In genomic region chr3:41304603-41305002, GRCh38 we compare ENCODE assay signal across 13 cellular contexts.
DNase-seq lines count a peak whose midpoint lies in the region; ATAC-seq, FAIRE-seq and TF ChIP-seq lines count a peak whose summit lies in the region.
"Had no signal": no experiment of that assay in that cellular context is flagged by ENCODE, and none has a peak within 500 bp of the region (broad histone marks: within the 10 kb centered on the region; RNA-seq: fewer than 3 reads in every experiment).

No MANE protein-coding gene starts in this region.

- CTCF ChIA-PET in HepG2 (lab: Yijun Ruan, JAX; ENCODE audit: low intra/inter-chr PET ratio, low total read pairs) = no interaction called here

- no peak overlapping the region for H2AFZ ChIP-seq in HepG2 (ENCODE audit: low read length)

- TF ChIP-seq CTCF in right lobe of liver (IDR thresholded peaks at IDR 0.05) = no peak
- TF ChIP-seq CTCF in HepG2 (CRISPR knock-in tag; IDR thresholded peaks at IDR 0.05) = no peak
- TF ChIP-seq CTCF in brain (conservative IDR thresholded peaks at IDR 0.05) = no peak
- TF ChIP-seq CTCF in heart right ventricle (IDR thresholded peaks at IDR 0.05) = no peak
- TF ChIP-seq CTCF in thyroid gland (IDR thresholded peaks at IDR 0.05) = no peak

- H3K9me3 ChIP-seq in right lobe of liver (no peaks in the 10 kb centered on the region), HepG2 (ENCODE audit: low read length) (no peaks in the 10 kb centered on the region), heart right ventricle (no peaks in the 10 kb centered on the region), thyroid gland (no peaks in the 10 kb centered on the region)
- H3K9me3 ChIP-seq: esophagus squamous epithelium, neutrophil had no signal

- TF ChIP-seq EP300 in HepG2 (IDR thresholded peaks at IDR 0.05; ENCODE audit: low read depth in 2 of 2, low read length in 2 of 2) (no peak), HepG2 (CRISPR knock-in tag; IDR thresholded peaks at IDR 0.05; ENCODE audit: borderline replicate concordance) (no peak)

- peaks cover 3% of the 10 kb centered on the region for H3K27me3 Mint-ChIP-seq in brain

- BruUV-seq in HepG2 (replicated peaks; lab: Mats Ljungman, UMichigan) = no TSS peak

- peak overlapping the region in 4 of 5 experiments; percentile 36 to 77 (median 66) for H3K27ac Mint-ChIP-seq in brain
- H3K27ac Mint-ChIP-seq: activated T-helper 1 cell treated with anti-CD3 and anti-CD28 coated beads, Interleukin-12 subunit alpha, Interleukin-12 subunit beta, Interleukin-2, Interleukin-4 antibody, amounts not matched to agents 30 ng/mL and 10 ng/mL and 1 ng/mL, durations not matched to agents 14 hours and 24 hours and 36 hours had no signal

- H4K20me1 ChIP-seq in HepG2 (ENCODE audit: insufficient read depth, low read length) = no peaks in the 10 kb centered on the region

- no peaks in the 10 kb centered on the region for H3K79me2 ChIP-seq in HepG2 (ENCODE audit: insufficient read depth, low read length)

- 89% methylated on average over 1 of the region's 2 CpGs for WGBS in right lobe of liver (ENCODE audit: insufficient coverage, low coverage, low lambda C conversion rate, missing lambda C conversion rate)
- 93% methylated on average over 1 of the region's 2 CpGs for WGBS in HepG2 (ENCODE audit: low lambda C conversion rate)
- 7 to 17% methylated on average over 2 of the region's 2 CpGs for WGBS in heart right ventricle, 2 donors
- WGBS in thyroid gland, 2 donors = 62 to 64% methylated on average over 2 of the region's 2 CpGs

- FAIRE-seq in HepG2 (lab: Jason Lieb, UNC) = no peak

- H3K4me3 ChIP-seq in right lobe of liver (no peak overlapping the region), HepG2 (replicated peaks in 1 of 3; ENCODE audit: insufficient read depth in 1 of 3, low read depth in 2 of 3, low read length in 3 of 3) (no peak overlapping the region), heart right ventricle (no peak overlapping the region), thyroid gland (replicated peaks in 1 of 3) (no peak overlapping the region)
- H3K4me3 ChIP-seq: esophagus squamous epithelium had no signal

- peak overlapping the region in 1 of 5 experiments; percentile 3 for H3K4me3 Mint-ChIP-seq in brain
- H3K4me3 Mint-ChIP-seq: activated T-helper 1 cell treated with anti-CD3 and anti-CD28 coated beads, Interleukin-12 subunit alpha, Interleukin-12 subunit beta, Interleukin-2, Interleukin-4 antibody, amounts not matched to agents 30 ng/mL and 10 ng/mL and 1 ng/mL, durations not matched to agents 14 hours and 24 hours and 36 hours had no signal

- in situ Hi-C loops in HepG2 (cut with HindIII; ENCODE audit: extremely low pct_ligation_motif_present, low pct_unique_long_range_greater_than_20kb) = no loop called here

- H3K9me3 Mint-ChIP-seq in brain = peaks cover 0 to 6% (median 3%) of the 10 kb centered on the region in 5 experiments
- H3K9me3 Mint-ChIP-seq: activated T-helper 1 cell treated with anti-CD3 and anti-CD28 coated beads, Interleukin-12 subunit alpha, Interleukin-12 subunit beta, Interleukin-2, Interleukin-4 antibody, amounts not matched to agents 30 ng/mL and 10 ng/mL and 1 ng/mL, durations not matched to agents 14 hours and 24 hours and 36 hours had no signal

- peak; percentile 43 to 96 (median 50) for ATAC-seq in right lobe of liver
- no peak for ATAC-seq in HepG2
- peak; percentile 43 to 88 (median 72) for ATAC-seq in heart right ventricle
- no peak for ATAC-seq in GM19328 (IDR thresholded peaks at IDR 0.05; ENCODE audit: unreplicated experiment)

- DNase-seq in right lobe of liver = peak in 1 of 3 donors; percentile 28
- DNase-seq in HepG2 (ENCODE audit: low spot score) = no peak
- peak in 1 of 2 donors; percentile 55 for DNase-seq in heart right ventricle
- peak; percentile 39 to 60 for DNase-seq in thyroid gland
- DNase-seq in NCI-H2107 (lab: John Stamatoyannopoulos, UW) = no peak
- DNase-seq in DMS53 (lab: John Stamatoyannopoulos, UW) = no peak
- DNase-seq: activated CD4-positive, alpha-beta T cell treated with anti-CD3 and anti-CD28 coated beads for 4 hours; esophagus squamous epithelium had no signal

- H3K27me3 ChIP-seq in right lobe of liver (no peaks in the 10 kb centered on the region), HepG2 (ENCODE audit: control insufficient read depth in 1 of 2, insufficient read depth in 2 of 2, low read length in 2 of 2) (no peaks in the 10 kb centered on the region), heart right ventricle (no peaks in the 10 kb centered on the region), thyroid gland (no peaks in the 10 kb centered on the region)
- H3K27me3 ChIP-seq: esophagus squamous epithelium, neutrophil had no signal

- intact Hi-C loops in right lobe of liver (cut with DNase I) = no loop called here
- intact Hi-C loops in HepG2 (cut with micrococcal nuclease; ENCODE audit: unreplicated experiment) = no loop called here
- intact Hi-C loops in heart right ventricle (cut with DNase I) = no loop called here
- intact Hi-C loops in thyroid gland (cut with DNase I) = no loop called here

- POLR2A ChIA-PET in HepG2 (lab: Yijun Ruan, JAX) = no interaction called here

- H3K36me3 Mint-ChIP-seq in brain = no peaks in the 10 kb centered on the region

- H3K36me3 ChIP-seq in right lobe of liver = no peaks in the 10 kb centered on the region
- no peaks in the 10 kb centered on the region for H3K36me3 ChIP-seq in HepG2 (replicated peaks in 1 of 2; ENCODE audit: control insufficient read depth in 1 of 2, insufficient read depth in 2 of 2, low read length in 2 of 2)
- H3K36me3 ChIP-seq in heart right ventricle = no peaks in the 10 kb centered on the region
- no peaks in the 10 kb centered on the region for H3K36me3 ChIP-seq in thyroid gland
- H3K36me3 ChIP-seq: esophagus squamous epithelium, neutrophil had no signal

- TF ChIP-seq POLR2A in right lobe of liver (IDR thresholded peaks at IDR 0.05) = no peak
- TF ChIP-seq POLR2A in HepG2 (IDR thresholded peaks at IDR 0.05; ENCODE audit: insufficient read depth in 1 of 2, low read depth in 2 of 2, low read length in 2 of 2) = no peak
- TF ChIP-seq POLR2A in thyroid gland (IDR thresholded peaks at IDR 0.05) = no peak

- H3K4me1 ChIP-seq in right lobe of liver (peaks cover 0 to 10% (median 0%) of the 10 kb centered on the region in 4 donors), HepG2 (ENCODE audit: insufficient read depth, low read length) (peaks cover 17% of the 10 kb centered on the region), heart right ventricle (peaks cover 0 to 13% (median 8%) of the 10 kb centered on the region in 9 donors), thyroid gland (peaks cover 8 to 11% of the 10 kb centered on the region in 2 donors)

- H3K27ac ChIP-seq in right lobe of liver = no peak overlapping the region
- no peak overlapping the region for H3K27ac ChIP-seq in HepG2 (ENCODE audit: extremely low read length, insufficient read depth, low read length)
- H3K27ac ChIP-seq in heart right ventricle = no peak overlapping the region
- H3K27ac ChIP-seq in thyroid gland = peak overlapping the region in 1 of 3 donors; percentile 26
- H3K27ac ChIP-seq: esophagus squamous epithelium, HL-60, neutrophil had no signal

- H3K4me1 Mint-ChIP-seq in brain = peaks cover 26% of the 10 kb centered on the region

- H3K9ac ChIP-seq in HepG2 (ENCODE audit: insufficient read depth, low read depth, low read length) = no peak overlapping the region

- H3K4me2 ChIP-seq in HepG2 (ENCODE audit: low read depth, low read length) = no peak overlapping the region

- no peak for TF ChIP-seq RAD21 in HepG2 (CRISPR knock-in tag; IDR thresholded peaks at IDR 0.05)

TF ChIP-seq in HepG2, 621 proteins besides CTCF, POLR2A, EP300 and RAD21 (continues in another document):
- TF ChIP-seq ZNF329 (CRISPR knock-in tag; IDR thresholded peaks at IDR 0.05; ENCODE audit: low read depth) (no peak), ZNF350 (CRISPR knock-in tag; IDR thresholded peaks at IDR 0.05; ENCODE audit: borderline replicate concordance, low read depth) (no peak), THAP7 (CRISPR knock-in tag; IDR thresholded peaks at IDR 0.05) (no peak), HOXD1 (CRISPR knock-in tag; IDR thresholded peaks at IDR 0.05) (no peak), CSRNP1 (CRISPR knock-in tag; IDR thresholded peaks at IDR 0.05) (no peak), REPIN1 (CRISPR knock-in tag; IDR thresholded peaks at IDR 0.05; ENCODE audit: borderline replicate concordance, low read depth) (no peak), TGIF2 (CRISPR knock-in tag; IDR thresholded peaks at IDR 0.05) (no peak), U2AF1 (optimal IDR thresholded peaks at IDR 0.05; ENCODE audit: low read depth, low read length) (no peak), HMG20A (CRISPR knock-in tag; IDR thresholded peaks at IDR 0.05; ENCODE audit: borderline replicate concordance) (no peak), EZH2 (conservative IDR thresholded peaks at IDR 0.05; ENCODE audit: low read depth, low read length) (no peak)

Comparison
In these comparisons a context has a peak if more than half of its experiments do, and no peak if none do; other contexts are left out.
1. ATAC-seq: peak in right lobe of liver (4 of 4) and heart right ventricle (8 of 8); none in HepG2 (single experiment) and GM19328 (single experiment).
2. DNase-seq: peak in thyroid gland (2 of 2); none in HepG2 (single experiment), NCI-H2107 (single experiment) and DMS53 (single experiment).